Comparison of ENCODE assay signal across 11 cellular contexts in the genomic region with DNA sequence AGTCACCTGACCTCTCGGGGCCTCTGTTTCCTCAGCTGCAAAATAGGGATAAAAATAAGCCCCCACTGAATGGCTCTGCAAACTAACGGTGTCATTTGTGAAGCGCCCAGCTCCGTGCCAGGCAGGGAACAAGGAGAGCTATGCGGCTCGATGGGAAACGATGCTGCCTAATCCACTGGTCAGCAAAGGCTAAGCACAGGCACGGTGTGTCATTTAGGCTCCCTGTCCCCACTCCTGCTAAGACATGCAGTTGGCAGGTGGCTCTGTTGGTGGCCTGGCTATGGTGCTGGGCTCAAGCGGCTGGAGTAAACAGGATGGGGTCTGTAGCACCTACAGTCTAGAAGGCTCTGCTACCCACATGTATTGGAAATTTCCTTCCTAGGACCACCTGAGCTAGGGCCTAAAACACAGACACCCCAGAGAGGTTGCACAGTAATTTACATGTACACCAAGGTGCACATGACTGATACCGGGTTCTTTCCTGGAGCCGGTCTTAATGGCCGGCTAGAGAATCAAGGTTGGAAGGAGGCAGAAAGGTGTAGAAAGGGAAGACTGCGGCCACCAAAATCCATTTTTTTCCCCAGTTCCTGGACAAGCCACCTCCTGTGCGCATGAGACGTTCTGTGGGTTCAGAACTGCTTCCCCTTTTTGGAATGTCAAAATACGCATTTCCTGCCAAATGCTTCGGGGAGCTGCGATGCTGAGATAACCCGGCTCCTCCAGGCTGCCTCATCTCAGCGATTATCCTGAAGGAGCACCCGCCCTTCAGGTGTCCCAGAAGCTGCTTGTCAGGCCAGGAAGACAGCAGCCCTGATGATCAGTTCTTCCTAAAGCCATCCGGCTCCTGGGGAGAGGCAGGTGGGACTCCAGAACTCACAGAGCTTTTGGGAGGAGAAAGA. TPM values are rescaled to one million over a fixed set of nuclear protein-coding genes. Genes with fewer than 3 reads are reported as not detected.
DNase-seq lines count a peak whose midpoint lies in the region; ATAC-seq and TF ChIP-seq lines count a peak whose summit lies in the region.
"Had no signal": no experiment of that assay in that cellular context is flagged by ENCODE, and none has a peak within 500 bp of the region (broad histone marks: within the 10 kb centered on the region; RNA-seq: fewer than 3 reads in every experiment).

No MANE protein-coding gene starts in this region.

- H3K4me1 ChIP-seq in gastrocnemius medialis, result peaks cover 2 to 10% of the 10 kb centered on the region in 2 donors

- H3K27me3 Mint-ChIP-seq in activated CD8-positive, alpha-beta T cell treated with anti-CD3 and anti-CD28 coated beads, Interleukin-2, amount 10 ng/mL, durations not matched to agents 7 days and 5 days (ENCODE audit: low read depth), result peaks cover 16% of the 10 kb centered on the region
- peaks cover 2% of the 10 kb centered on the region for H3K27me3 Mint-ChIP-seq in activated CD8-positive, alpha-beta T cell treated with anti-CD3 and anti-CD28 coated beads for 36 hours

- H3K36me3 Mint-ChIP-seq in activated CD8-positive, alpha-beta T cell treated with anti-CD3 and anti-CD28 coated beads, Interleukin-2, amount 10 ng/mL, durations not matched to agents 7 days and 5 days (ENCODE audit: low read depth), result no peaks in the 10 kb centered on the region
- H3K36me3 Mint-ChIP-seq in activated CD8-positive, alpha-beta T cell treated with anti-CD3 and anti-CD28 coated beads for 36 hours (ENCODE audit: low read depth), result no peaks in the 10 kb centered on the region
- H3K36me3 Mint-ChIP-seq: stimulated activated effector memory CD8-positive, alpha-beta T cell treated with anti-CD3 and anti-CD28 coated beads, Interleukin-12 subunit alpha, Interleukin-12 subunit beta, amount 100 ng/mL, for 72 hours had no signal

- H3K9me3 ChIP-seq in gastrocnemius medialis, result no peaks in the 10 kb centered on the region

- peak in 1 of 2 donors; percentile 14 for TF ChIP-seq POLR2A in gastrocnemius medialis (IDR thresholded peaks at IDR 0.05)

- in situ Hi-C loops in gastrocnemius medialis (cut with MboI; ENCODE audit: low sequenced_read_pairs in 4 of 4), result no loop called here

- intact Hi-C loops in activated CD8-positive, alpha-beta T cell treated with anti-CD3 and anti-CD28 coated beads for 36 hours (cut with micrococcal nuclease), result no loop called here
- intact Hi-C loops in gastrocnemius medialis (cut with DNase I; ENCODE audit: low total_unique reads), result no loop called here

- peak; percentile 10 for DNase-seq in activated CD8-positive, alpha-beta T cell treated with anti-CD3 and anti-CD28 coated beads, Interleukin-2, amount 10 ng/mL, durations not matched to agents 7 days and 5 days
- no peak for DNase-seq in activated CD8-positive, alpha-beta T cell treated with anti-CD3 and anti-CD28 coated beads for 36 hours
- peak; percentile 3 for DNase-seq in SK-N-DZ (ENCODE audit: low spot score)
- peak; percentile 2 for DNase-seq in iPS-NIHi11 (ENCODE audit: low spot score)
- DNase-seq in superior temporal gyrus (ENCODE audit: extremely low spot score), result peak; percentile 27
- DNase-seq in gastrocnemius medialis, result no peak

- H3K27me3 ChIP-seq in gastrocnemius medialis, result no peaks in the 10 kb centered on the region

- peak overlapping the region in 1 of 4 donors; percentile 25 for H3K4me3 ChIP-seq in gastrocnemius medialis

- H3K27ac Mint-ChIP-seq in activated CD8-positive, alpha-beta T cell treated with anti-CD3 and anti-CD28 coated beads, Interleukin-2, amount 10 ng/mL, durations not matched to agents 7 days and 5 days, result peak overlapping the region; percentile 6
- no peak overlapping the region for H3K27ac Mint-ChIP-seq in activated CD8-positive, alpha-beta T cell treated with anti-CD3 and anti-CD28 coated beads for 36 hours
- H3K27ac Mint-ChIP-seq: progenitor cell of endocrine pancreas had no signal

- no peak for ATAC-seq in activated CD8-positive, alpha-beta T cell treated with anti-CD3 and anti-CD28 coated beads, Interleukin-2, amount 10 ng/mL, durations not matched to agents 7 days and 5 days
- no peak for ATAC-seq in activated CD8-positive, alpha-beta T cell treated with anti-CD3 and anti-CD28 coated beads for 36 hours
- ATAC-seq in HG02870 (IDR thresholded peaks at IDR 0.05; ENCODE audit: unreplicated experiment) (no peak), gastrocnemius medialis (no peak), HG03354 (IDR thresholded peaks at IDR 0.05; ENCODE audit: poor library complexity, severe bottlenecking, unreplicated experiment) (no peak)
- ATAC-seq: stimulated activated effector memory CD8-positive, alpha-beta T cell treated with anti-CD3 and anti-CD28 coated beads, Interleukin-12 subunit alpha, Interleukin-12 subunit beta, amount 100 ng/mL, for 72 hours had no signal

- peaks cover 36% of the 10 kb centered on the region for H3K4me1 Mint-ChIP-seq in activated CD8-positive, alpha-beta T cell treated with anti-CD3 and anti-CD28 coated beads, Interleukin-2, amount 10 ng/mL, durations not matched to agents 7 days and 5 days (ENCODE audit: low read depth)
- H3K4me1 Mint-ChIP-seq in activated CD8-positive, alpha-beta T cell treated with anti-CD3 and anti-CD28 coated beads for 36 hours (ENCODE audit: low read depth), result peaks cover 15% of the 10 kb centered on the region

- TF ChIP-seq CTCF in activated CD8-positive, alpha-beta T cell treated with anti-CD3 and anti-CD28 coated beads for 36 hours (IDR thresholded peaks at IDR 0.05), result no peak
- no peak for TF ChIP-seq CTCF in gastrocnemius medialis (IDR thresholded peaks at IDR 0.05 in 4 of 5, conservative IDR thresholded peaks at IDR 0.05 in 1 of 5)

- CTCF ChIA-PET in activated CD8-positive, alpha-beta T cell treated with anti-CD3 and anti-CD28 coated beads, Interleukin-2, amount 10 ng/mL, durations not matched to agents 7 days and 5 days (lab: Charles Lee), result interaction anchor here (3.5 kb wide), 1 partner anchor 22 kb away, joined by 24 read pairs; no protein-coding TSS in a partner anchor
- CTCF ChIA-PET in activated CD8-positive, alpha-beta T cell treated with anti-CD3 and anti-CD28 coated beads for 36 hours (lab: Charles Lee), result interaction anchor here (1.2 to 5.8 kb wide), 5 partner anchors 22 to 283 kb away, joined by 3 to 23 read pairs (median 10); no protein-coding TSS in a partner anchor

- POLR2A ChIA-PET in activated CD8-positive, alpha-beta T cell treated with anti-CD3 and anti-CD28 coated beads, Interleukin-2, amount 10 ng/mL, durations not matched to agents 7 days and 5 days (lab: Charles Lee), result no interaction called here
- POLR2A ChIA-PET in activated CD8-positive, alpha-beta T cell treated with anti-CD3 and anti-CD28 coated beads for 36 hours (lab: Charles Lee), result interaction anchor here (0.6 kb wide), 1 partner anchor 61 kb away, joined by 3 read pairs; no protein-coding TSS in a partner anchor

- H3K9me3 Mint-ChIP-seq in activated CD8-positive, alpha-beta T cell treated with anti-CD3 and anti-CD28 coated beads, Interleukin-2, amount 10 ng/mL, durations not matched to agents 7 days and 5 days (ENCODE audit: insufficient read depth), result no peaks in the 10 kb centered on the region
- no peaks in the 10 kb centered on the region for H3K9me3 Mint-ChIP-seq in activated CD8-positive, alpha-beta T cell treated with anti-CD3 and anti-CD28 coated beads for 36 hours
- H3K9me3 Mint-ChIP-seq: stimulated activated effector memory CD8-positive, alpha-beta T cell treated with anti-CD3 and anti-CD28 coated beads, Interleukin-12 subunit alpha, Interleukin-12 subunit beta, amount 100 ng/mL, for 72 hours had no signal

- H3K4me3 Mint-ChIP-seq in activated CD8-positive, alpha-beta T cell treated with anti-CD3 and anti-CD28 coated beads, Interleukin-2, amount 10 ng/mL, durations not matched to agents 7 days and 5 days, result no peak overlapping the region
- H3K4me3 Mint-ChIP-seq in activated CD8-positive, alpha-beta T cell treated with anti-CD3 and anti-CD28 coated beads for 36 hours, result no peak overlapping the region
- H3K4me3 Mint-ChIP-seq: stimulated activated effector memory CD8-positive, alpha-beta T cell treated with anti-CD3 and anti-CD28 coated beads, Interleukin-12 subunit alpha, Interleukin-12 subunit beta, amount 100 ng/mL, for 72 hours had no signal

- peak overlapping the region in 1 of 4 donors; percentile 14 for H3K27ac ChIP-seq in gastrocnemius medialis

- no peaks in the 10 kb centered on the region for H3K36me3 ChIP-seq in gastrocnemius medialis

RNA-seq across cellular contexts. Expression of a gene that starts 1.0 kb away (rescaled TPM):
- total RNA-seq in activated CD8-positive, alpha-beta T cell treated with anti-CD3 and anti-CD28 coated beads, Interleukin-2, amount 10 ng/mL, durations not matched to agents 7 days and 5 days, result 1 to 10 TPM; 6.8 to 7.0 TPM
- total RNA-seq in activated CD8-positive, alpha-beta T cell treated with anti-CD3 and anti-CD28 coated beads for 36 hours, result 1 to 10 TPM; 4.2 to 4.3 TPM
- not detected in 2 replicates for polyA plus RNA-seq in SK-N-DZ (2014; cell fraction: cytosol; rRNA removed)
- 0.21 and 1.6 TPM in 2 replicates for polyA plus RNA-seq in SK-N-DZ (2014; cell fraction: nucleus; rRNA removed)
- 1 to 10 TPM in 2 of 4 donors, under 1 TPM in 2; 0.25 to 3.1 (median 0.68) TPM for total RNA-seq in gastrocnemius medialis
- total RNA-seq: frontal cortex had no signal

Comparison
In these comparisons a context has a peak if more than half of its experiments do, and no peak if none do; other contexts are left out.
1. DNase-seq: peak in activated CD8-positive, alpha-beta T cell treated with anti-CD3 and anti-CD28 coated beads, Interleukin-2, amount 10 ng/mL, durations not matched to agents 7 days and 5 days (single experiment), SK-N-DZ (single experiment), iPS-NIHi11 (single experiment) and superior temporal gyrus (single experiment); none in activated CD8-positive, alpha-beta T cell treated with anti-CD3 and anti-CD28 coated beads for 36 hours (single experiment) and gastrocnemius medialis (0 of 2).